Comparison of ENCODE assay signal across 16 cellular contexts in the genomic region with DNA sequence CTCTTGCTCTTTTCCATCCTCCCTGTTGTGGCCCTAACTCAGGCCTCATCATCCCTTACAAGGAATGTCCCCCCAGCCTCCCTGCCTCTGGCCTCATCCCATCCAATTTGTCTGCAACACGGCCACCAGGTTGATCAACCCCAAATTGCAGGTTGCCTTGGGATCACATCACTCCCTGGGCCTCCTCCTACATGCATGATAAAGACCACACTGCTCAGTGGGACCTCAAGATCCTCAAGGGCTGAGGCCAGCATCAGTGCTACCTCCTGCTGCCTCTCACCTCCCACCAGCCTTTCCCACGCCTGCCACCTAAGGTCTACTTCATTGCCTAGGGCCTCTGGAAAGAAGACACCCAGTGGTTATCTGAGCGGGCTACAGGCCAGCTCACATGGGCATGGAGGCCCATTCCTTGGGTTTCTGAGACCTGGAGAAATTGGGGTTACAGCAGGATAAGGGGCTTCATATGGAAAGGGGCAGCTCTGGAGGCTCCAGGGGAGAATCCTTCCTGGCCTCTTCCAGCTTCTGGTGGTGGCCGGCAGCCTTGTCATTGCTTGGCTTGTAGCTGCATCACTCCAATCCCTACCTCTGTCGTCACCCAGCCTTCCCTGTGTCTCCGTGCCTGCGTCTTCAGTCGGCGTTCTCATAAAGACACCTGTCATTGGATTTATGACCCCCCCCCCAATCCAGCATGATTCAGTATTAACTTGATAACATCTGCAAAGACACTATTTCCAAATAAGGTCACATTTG.
DNase-seq lines count a peak whose midpoint lies in the region; ATAC-seq and TF ChIP-seq lines count a peak whose summit lies in the region.
"Had no signal": no experiment of that assay in that cellular context is flagged by ENCODE, and none has a peak within 500 bp of the region (broad histone marks: within the 10 kb centered on the region; RNA-seq: fewer than 3 reads in every experiment).

No MANE protein-coding gene starts in this region.

- 92% methylated on average over 9 of the region's 9 CpGs for WGBS in right cardiac atrium
- WGBS in adrenal gland, 4 donors = 85 to 90% (median 88%) methylated on average over 8 to 9 of the region's 9 CpGs

- H3K4me1 ChIP-seq in right cardiac atrium (ENCODE audit: control insufficient read depth, insufficient read depth, low read length) (no peaks in the 10 kb centered on the region), upper lobe of right lung (no peaks in the 10 kb centered on the region), adrenal gland (replicated peaks in 1 of 2) (no peaks in the 10 kb centered on the region), breast epithelium (no peaks in the 10 kb centered on the region)
- H3K4me1 ChIP-seq: BLaER1, Caco-2 had no signal

- no peak overlapping the region for H3K27ac ChIP-seq in right cardiac atrium (ENCODE audit: low read length)
- no peak overlapping the region for H3K27ac ChIP-seq in upper lobe of right lung
- no peak overlapping the region for H3K27ac ChIP-seq in adrenal gland
- H3K27ac ChIP-seq in breast epithelium = no peak overlapping the region
- H3K27ac ChIP-seq: 22Rv1, BLaER1 had no signal

- DNase-seq in cardiac septum (ENCODE audit: low spot score) = peak; percentile 59
- no peak for DNase-seq in right cardiac atrium
- DNase-seq in islet precursor cell = peak; percentile 37
- DNase-seq in sciatic nerve (ENCODE audit: low spot score) = peak; percentile 35
- DNase-seq in upper lobe of right lung = peak; percentile 38
- no peak for DNase-seq in adrenal gland
- DNase-seq in breast epithelium (ENCODE audit: low spot score in 2 of 2) = no peak
- DNase-seq: AML-193, DND-41, GDM1, GOT3, HCEC 1CT had no signal

- H3K27me3 ChIP-seq in right cardiac atrium (ENCODE audit: control insufficient read depth, insufficient read depth) (no peaks in the 10 kb centered on the region), upper lobe of right lung (peaks cover 39% of the 10 kb centered on the region), adrenal gland (peaks cover 14% of the 10 kb centered on the region), breast epithelium (peaks cover 0 to 77% of the 10 kb centered on the region in 2 donors)
- H3K27me3 ChIP-seq: BLaER1 had no signal

- no peak overlapping the region for H3K4me3 ChIP-seq in right cardiac atrium (ENCODE audit: low read length)
- H3K4me3 ChIP-seq in upper lobe of right lung = no peak overlapping the region
- no peak overlapping the region for H3K4me3 ChIP-seq in adrenal gland
- no peak overlapping the region for H3K4me3 ChIP-seq in breast epithelium
- H3K4me3 ChIP-seq: BLaER1 had no signal

- intact Hi-C loops in cardiac septum (cut with DNase I) = no loop called here
- intact Hi-C loops in right cardiac atrium (cut with DNase I) = no loop called here
- intact Hi-C loops in sciatic nerve (cut with DNase I) = no loop called here
- intact Hi-C loops in upper lobe of right lung (cut with DNase I) = no loop called here
- intact Hi-C loops in adrenal gland (cut with DNase I) = no loop called here
- intact Hi-C loops in breast epithelium (cut with DNase I; ENCODE audit: low total_unique reads) = no loop called here

- TF ChIP-seq CTCF in upper lobe of right lung (IDR thresholded peaks at IDR 0.05) (no peak), adrenal gland (IDR thresholded peaks at IDR 0.05) (no peak), breast epithelium (IDR thresholded peaks at IDR 0.05) (no peak)

- TF ChIP-seq POLR2A in adrenal gland (IDR thresholded peaks at IDR 0.05) (no peak), breast epithelium (IDR thresholded peaks at IDR 0.05) (no peak)

- ATAC-seq in right cardiac atrium (no peak), sciatic nerve (no peak), upper lobe of right lung (no peak), GM21717 (IDR thresholded peaks at IDR 0.05; ENCODE audit: unreplicated experiment) (no peak)

- H3K36me3 ChIP-seq in upper lobe of right lung (no peaks in the 10 kb centered on the region), adrenal gland (replicated peaks in 1 of 2) (no peaks in the 10 kb centered on the region), breast epithelium (no peaks in the 10 kb centered on the region)
- H3K36me3 ChIP-seq: BLaER1 had no signal

- H3K9me3 ChIP-seq in right cardiac atrium (ENCODE audit: control insufficient read depth, low read length) (peaks cover 4% of the 10 kb centered on the region), upper lobe of right lung (no peaks in the 10 kb centered on the region), adrenal gland (replicated peaks in 1 of 3) (no peaks in the 10 kb centered on the region), breast epithelium (peaks cover 0 to 11% of the 10 kb centered on the region in 2 donors)
- H3K9me3 ChIP-seq: BLaER1, Caco-2 had no signal

Comparison
In these comparisons a context has a peak if more than half of its experiments do, and no peak if none do; other contexts are left out.
1. DNase-seq: peak in cardiac septum (single experiment), islet precursor cell (single experiment), sciatic nerve (single experiment) and upper lobe of right lung (single experiment); none in right cardiac atrium (0 of 3), adrenal gland (0 of 7) and breast epithelium (0 of 2).